ENCODE assay signal across 10 cellular contexts in genomic region chr13:37870895-37871550, GRCh38. TPM values are rescaled to one million over a fixed set of nuclear protein-coding genes. Genes with fewer than 3 reads are reported as not detected.
A peak's percentile ranks its signal among the peaks of the same experiment; 100 is the strongest.
DNase-seq lines count a peak whose midpoint lies in the region; ATAC-seq and TF ChIP-seq lines count a peak whose summit lies in the region.
"Had no signal": no experiment of that assay in that cellular context is flagged by ENCODE, and none has a peak within 500 bp of the region (broad histone marks: within the 10 kb centered on the region; RNA-seq: fewer than 3 reads in every experiment).

No MANE protein-coding gene starts in this region.

- H2BK120ac ChIP-seq in neuronal stem cell (ENCODE audit: low read depth, low read length) = no peak overlapping the region

- POLR2A ChIA-PET in RWPE1 (lab: Yijun Ruan, JAX; ENCODE audit: low non-redundant PET) = no interaction called here

- no peak overlapping the region for H3K27ac Mint-ChIP-seq in immature natural killer cell

- H3K27ac ChIP-seq in RWPE1 (no peak overlapping the region), fibroblast of lung (ENCODE audit: insufficient read depth, low read length) (peak overlapping the region; percentile 43), neuronal stem cell (replicated peaks; ENCODE audit: low read length) (no peak overlapping the region)
- H3K27ac ChIP-seq: VCaP had no signal

- H4K8ac ChIP-seq in neuronal stem cell (ENCODE audit: low read depth, low read length) = no peak overlapping the region

- H3K9me3 ChIP-seq in fibroblast of lung (ENCODE audit: control insufficient read depth, insufficient read depth, low read depth, low read length) (no peaks in the 10 kb centered on the region), neuronal stem cell (replicated peaks in 1 of 2; ENCODE audit: control insufficient read depth in 2 of 2, insufficient read depth in 1 of 2, low read depth in 1 of 2, low read length in 2 of 2) (no peaks in the 10 kb centered on the region)

- peak overlapping the region; percentile 5 for H2AFZ ChIP-seq in fibroblast of lung (ENCODE audit: low read length)
- H2AFZ ChIP-seq in neuronal stem cell (ENCODE audit: low read length) = peak overlapping the region; percentile 37

- H2BK15ac ChIP-seq in neuronal stem cell (ENCODE audit: low read length) = no peak overlapping the region

- H3K14ac ChIP-seq in neuronal stem cell (ENCODE audit: low read length) = no peak overlapping the region

- no peak overlapping the region for H4K91ac ChIP-seq in neuronal stem cell (ENCODE audit: low read depth, low read length, poor library complexity)

- no peak for ATAC-seq in omental fat pad (ENCODE audit: low FRiP score)

- H3K4me3 ChIP-seq in fibroblast of lung (replicated peaks in 1 of 4; ENCODE audit: control extremely low read depth in 1 of 4, insufficient read depth in 1 of 4, low read depth in 3 of 4, low read length in 4 of 4) = peak overlapping the region in 2 of 4 experiments; percentile 18 to 68
- no peak overlapping the region for H3K4me3 ChIP-seq in neuronal stem cell (ENCODE audit: low read length in 2 of 2)

- H3K4me1 Mint-ChIP-seq in immature natural killer cell = no peaks in the 10 kb centered on the region

- DNase-seq in Caki2 (ENCODE audit: low read depth) (peak; percentile 12), RWPE1 (ENCODE audit: low spot score) (peak; percentile 4), fibroblast of lung (ENCODE audit: low read depth in 2 of 2) (peak; percentile 81 to 82), neuronal stem cell (ENCODE audit: low spot score) (no peak), omental fat pad (ENCODE audit: low spot score) (no peak), immature natural killer cell (no peak), NCI-H524 (lab: John Stamatoyannopoulos, UW) (no peak), NCI-H2196 treated with DMSO at 0.1 percent for 48 hours (lab: John Stamatoyannopoulos, UW; ENCODE audit: unreplicated experiment) (no peak)

- H2BK5ac ChIP-seq in neuronal stem cell (ENCODE audit: low read length) = no peak overlapping the region

- CTCF ChIA-PET in RWPE1 (lab: Yijun Ruan, JAX) = interaction anchor here (0.5 to 1.5 kb wide), 8 partner anchors 12 to 711 kb away, joined by 3 to 7 read pairs (median 4); partner anchors contain the start of gene UFM1

- no peak overlapping the region for H3K18ac ChIP-seq in neuronal stem cell (ENCODE audit: low read length)

- no peak overlapping the region for H3K4ac ChIP-seq in neuronal stem cell (ENCODE audit: low read length)

- H3K4me2 ChIP-seq in fibroblast of lung (ENCODE audit: extremely low read depth, insufficient read depth, low read length) (peak overlapping the region; percentile 90), neuronal stem cell (ENCODE audit: insufficient read depth, low read length, poor library complexity, severe bottlenecking) (no peak overlapping the region)

- H2AK5ac ChIP-seq in neuronal stem cell (ENCODE audit: low read depth, low read length) = no peak overlapping the region

- H3K27me3 Mint-ChIP-seq in immature natural killer cell (ENCODE audit: low read depth in 3 of 3) = peaks cover 4 to 8% (median 8%) of the 10 kb centered on the region in 3 donors

- no peak overlapping the region for H3K23ac ChIP-seq in neuronal stem cell (ENCODE audit: low read depth, low read length, poor library complexity)

- H3K9ac ChIP-seq in fibroblast of lung (ENCODE audit: insufficient read depth, low read length) (no peak overlapping the region), neuronal stem cell (ENCODE audit: low read depth, low read length, poor library complexity) (no peak overlapping the region)

- H3K27me3 ChIP-seq in fibroblast of lung (ENCODE audit: control insufficient read depth, insufficient read depth, low read length) (no peaks in the 10 kb centered on the region), neuronal stem cell (ENCODE audit: control insufficient read depth in 3 of 3, insufficient read depth in 3 of 3, low read depth in 1 of 3, low read length in 3 of 3) (no peaks in the 10 kb centered on the region)

- no CpG with 5 or more reads among the region's 10 CpGs for WGBS in neuronal stem cell (ENCODE audit: extremely low coverage in 2 of 2, insufficient read length in 2 of 2, insufficient replicate concordance in 1 of 2), 2 donors

- H3K9me3 Mint-ChIP-seq in immature natural killer cell = peaks cover 6 to 35% (median 10%) of the 10 kb centered on the region in 6 donors

- no peaks in the 10 kb centered on the region for H4K20me1 ChIP-seq in fibroblast of lung (ENCODE audit: control insufficient read depth, extremely low read depth, insufficient read depth, low read length)

- H3K4me1 ChIP-seq in fibroblast of lung (ENCODE audit: control insufficient read depth, extremely low read depth, insufficient read depth, low read length) = peaks cover 7% of the 10 kb centered on the region
- peaks cover 2 to 7% of the 10 kb centered on the region in 2 donors for H3K4me1 ChIP-seq in neuronal stem cell (ENCODE audit: control insufficient read depth in 2 of 2, insufficient read depth in 1 of 2, low read depth in 1 of 2, low read length in 2 of 2)

- in situ Hi-C loops in Caki2 (cut with HindIII; ENCODE audit: low pct_unique_long_range_greater_than_20kb, low sequenced_read_pairs) = no loop called here

- peaks cover 8% of the 10 kb centered on the region for H3K79me2 ChIP-seq in fibroblast of lung (ENCODE audit: control insufficient read depth, insufficient read depth, low read length)

- no peak overlapping the region for H3K4me3 Mint-ChIP-seq in immature natural killer cell

- H2BK12ac ChIP-seq in neuronal stem cell (ENCODE audit: low read length) = no peak overlapping the region

- H3K79me1 ChIP-seq in neuronal stem cell (ENCODE audit: low read depth, low read length) = no peaks in the 10 kb centered on the region

- H3K36me3 Mint-ChIP-seq in immature natural killer cell = no peaks in the 10 kb centered on the region

- H3K36me3 ChIP-seq in fibroblast of lung (ENCODE audit: control insufficient read depth, insufficient read depth, low read length) (no peaks in the 10 kb centered on the region), neuronal stem cell (replicated peaks in 1 of 2; ENCODE audit: control insufficient read depth in 2 of 2, insufficient read depth in 2 of 2, low read length in 2 of 2) (no peaks in the 10 kb centered on the region)

- TF ChIP-seq CTCF in RWPE1 (conservative IDR thresholded peaks at IDR 0.05; ENCODE audit: low read depth) = no peak
- no peak for TF ChIP-seq CTCF in fibroblast of lung (conservative IDR thresholded peaks at IDR 0.05 in 1 of 2, IDR thresholded peaks at IDR 0.05 in 1 of 2; ENCODE audit: low read depth in 1 of 2, low read length in 2 of 2)
- no peak for TF ChIP-seq CTCF in omental fat pad (IDR thresholded peaks at IDR 0.05)

RNA-seq across cellular contexts. Expression of gene TRPC4, which starts 1.5 kb away (rescaled TPM):
- 1.3 and 2.3 TPM in 2 replicates for total RNA-seq in Caki2 (2014; rRNA removed; shearing (Covaris generic); ENCODE audit: low replicate concordance)
- total RNA-seq in fibroblast of lung (1.7 and 2.6 TPM in 2 replicates), omental fat pad (1 to 10 TPM in 1 of 4 donors, under 1 TPM in 3; 0.56 to 1.4 (median 0.95) TPM)
- polyA plus RNA-seq in fibroblast of lung (0.54 and 30.7 TPM in 2 replicates), immature natural killer cell (not detected)
- 0.45 and 20.8 TPM in 2 replicates for polyA plus RNA-seq in fibroblast of lung (2012)
- polyA minus RNA-seq in fibroblast of lung (ENCODE audit: low replicate concordance) = 12.6 TPM in 1 of 2 replicates, not detected in the other
- 3.3 TPM for polyA plus RNA-seq in neuronal stem cell (2013, experiment 1 of 2)
- polyA plus RNA-seq in neuronal stem cell (2013, experiment 2 of 2) = 3.4 TPM
- total RNA-seq: esophagus mucosa had no signal

Comparison
In these comparisons a context has a peak if more than half of its experiments do, and no peak if none do; other contexts are left out.
1. DNase-seq: peak in Caki2 (single experiment), RWPE1 (single experiment) and fibroblast of lung (2 of 2); none in neuronal stem cell (single experiment), omental fat pad (single experiment), immature natural killer cell (0 of 3), NCI-H524 (0 of 2) and NCI-H2196 treated with DMSO at 0.1 percent for 48 hours (single experiment).